Comparison of ENCODE assay signal across 1 cellular context in the genomic region with DNA sequence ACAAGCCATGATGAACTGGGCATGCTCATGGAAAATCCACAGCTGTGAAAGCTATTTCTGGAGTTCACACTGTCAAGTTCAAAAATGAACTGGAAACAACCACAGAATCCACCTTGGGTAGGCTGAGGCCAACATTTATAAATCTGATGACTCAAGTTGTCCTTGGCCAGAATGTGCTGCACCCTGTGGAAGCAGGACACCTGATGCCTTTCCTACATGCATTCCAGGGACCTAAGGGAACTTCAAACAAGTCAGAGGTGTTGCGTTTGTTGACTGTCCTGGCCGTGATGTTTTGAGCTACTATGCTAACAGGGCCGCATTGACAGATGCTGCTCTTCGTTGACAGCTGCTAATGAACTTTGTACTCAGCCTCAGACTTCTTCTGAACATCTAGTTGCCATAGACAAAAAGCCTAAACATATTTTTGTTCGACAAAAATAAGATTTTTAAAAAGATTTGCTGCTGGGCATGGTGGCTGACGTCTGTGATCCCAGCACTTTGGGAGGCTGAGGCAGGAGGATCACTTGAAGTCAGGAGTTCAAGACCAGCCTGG.
TF ChIP-seq lines count a peak whose summit lies in the region.

No MANE protein-coding gene starts in this region.

TF ChIP-seq in HepG2, 621 proteins besides CTCF, POLR2A, EP300 and RAD21 (continued from another document and continues in another):
- no peak for TF ChIP-seq ZNF75D (CRISPR knock-in tag; IDR thresholded peaks at IDR 0.05; ENCODE audit: borderline replicate concordance)
- no peak for TF ChIP-seq ZNF572 (CRISPR knock-in tag; IDR thresholded peaks at IDR 0.05)
- TF ChIP-seq ZMAT3 (CRISPR knock-in tag; conservative IDR thresholded peaks at IDR 0.05): peak; percentile 48; the same call in 1 of the 2 replicates
- TF ChIP-seq JUN (CRISPR knock-in tag; IDR thresholded peaks at IDR 0.05): peak; percentile 84
- TF ChIP-seq, protein P1, sequence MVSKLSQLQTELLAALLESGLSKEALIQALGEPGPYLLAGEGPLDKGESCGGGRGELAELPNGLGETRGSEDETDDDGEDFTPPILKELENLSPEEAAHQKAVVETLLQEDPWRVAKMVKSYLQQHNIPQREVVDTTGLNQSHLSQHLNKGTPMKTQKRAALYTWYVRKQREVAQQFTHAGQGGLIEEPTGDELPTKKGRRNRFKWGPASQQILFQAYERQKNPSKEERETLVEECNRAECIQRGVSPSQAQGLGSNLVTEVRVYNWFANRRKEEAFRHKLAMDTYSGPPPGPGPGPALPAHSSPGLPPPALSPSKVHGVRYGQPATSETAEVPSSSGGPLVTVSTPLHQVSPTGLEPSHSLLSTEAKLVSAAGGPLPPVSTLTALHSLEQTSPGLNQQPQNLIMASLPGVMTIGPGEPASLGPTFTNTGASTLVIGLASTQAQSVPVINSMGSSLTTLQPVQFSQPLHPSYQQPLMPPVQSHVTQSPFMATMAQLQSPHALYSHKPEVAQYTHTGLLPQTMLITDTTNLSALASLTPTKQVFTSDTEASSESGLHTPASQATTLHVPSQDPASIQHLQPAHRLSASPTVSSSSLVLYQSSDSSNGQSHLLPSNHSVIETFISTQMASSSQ (IDR thresholded peaks at IDR 0.05; ENCODE audit: low read depth): peak; percentile 71; the same call in 1 of the 2 replicates
- TF ChIP-seq, protein P1 (CRISPR knock-in tag; IDR thresholded peaks at IDR 0.05; ENCODE audit: borderline replicate concordance): peak; percentile 90
- peak; percentile 54; the same call in 1 of the 2 replicates for TF ChIP-seq HOXA5 (CRISPR knock-in tag; IDR thresholded peaks at IDR 0.05)
- no peak for TF ChIP-seq POLR2AphosphoS2 (IDR thresholded peaks at IDR 0.05; ENCODE audit: low read depth, low read length)
- peak; percentile 66 for TF ChIP-seq XRCC5 (optimal IDR thresholded peaks at IDR 0.05; ENCODE audit: low read length)
- TF ChIP-seq, protein P2, sequence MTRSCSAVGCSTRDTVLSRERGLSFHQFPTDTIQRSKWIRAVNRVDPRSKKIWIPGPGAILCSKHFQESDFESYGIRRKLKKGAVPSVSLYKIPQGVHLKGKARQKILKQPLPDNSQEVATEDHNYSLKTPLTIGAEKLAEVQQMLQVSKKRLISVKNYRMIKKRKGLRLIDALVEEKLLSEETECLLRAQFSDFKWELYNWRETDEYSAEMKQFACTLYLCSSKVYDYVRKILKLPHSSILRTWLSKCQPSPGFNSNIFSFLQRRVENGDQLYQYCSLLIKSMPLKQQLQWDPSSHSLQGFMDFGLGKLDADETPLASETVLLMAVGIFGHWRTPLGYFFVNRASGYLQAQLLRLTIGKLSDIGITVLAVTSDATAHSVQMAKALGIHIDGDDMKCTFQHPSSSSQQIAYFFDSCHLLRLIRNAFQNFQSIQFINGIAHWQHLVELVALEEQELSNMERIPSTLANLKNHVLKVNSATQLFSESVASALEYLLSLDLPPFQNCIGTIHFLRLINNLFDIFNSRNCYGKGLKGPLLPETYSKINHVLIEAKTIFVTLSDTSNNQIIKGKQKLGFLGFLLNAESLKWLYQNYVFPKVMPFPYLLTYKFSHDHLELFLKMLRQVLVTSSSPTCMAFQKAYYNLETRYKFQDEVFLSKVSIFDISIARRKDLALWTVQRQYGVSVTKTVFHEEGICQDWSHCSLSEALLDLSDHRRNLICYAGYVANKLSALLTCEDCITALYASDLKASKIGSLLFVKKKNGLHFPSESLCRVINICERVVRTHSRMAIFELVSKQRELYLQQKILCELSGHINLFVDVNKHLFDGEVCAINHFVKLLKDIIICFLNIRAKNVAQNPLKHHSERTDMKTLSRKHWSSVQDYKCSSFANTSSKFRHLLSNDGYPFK (CRISPR knock-in tag; IDR thresholded peaks at IDR 0.05; ENCODE audit: borderline replicate concordance): peak; percentile 59; the same call in 1 of the 2 replicates
- TF ChIP-seq ZNF724P (CRISPR knock-in tag; IDR thresholded peaks at IDR 0.05; ENCODE audit: borderline replicate concordance): no peak
- TF ChIP-seq NCOA5 (CRISPR knock-in tag; IDR thresholded peaks at IDR 0.05): no peak
- TF ChIP-seq ZSCAN21 (CRISPR knock-in tag; IDR thresholded peaks at IDR 0.05; ENCODE audit: borderline replicate concordance): peak; percentile 71; the same call in 1 of the 2 replicates
- TF ChIP-seq JUNB (CRISPR knock-in tag; IDR thresholded peaks at IDR 0.05; ENCODE audit: borderline replicate concordance): peak; percentile 87
- TF ChIP-seq, protein P3, sequence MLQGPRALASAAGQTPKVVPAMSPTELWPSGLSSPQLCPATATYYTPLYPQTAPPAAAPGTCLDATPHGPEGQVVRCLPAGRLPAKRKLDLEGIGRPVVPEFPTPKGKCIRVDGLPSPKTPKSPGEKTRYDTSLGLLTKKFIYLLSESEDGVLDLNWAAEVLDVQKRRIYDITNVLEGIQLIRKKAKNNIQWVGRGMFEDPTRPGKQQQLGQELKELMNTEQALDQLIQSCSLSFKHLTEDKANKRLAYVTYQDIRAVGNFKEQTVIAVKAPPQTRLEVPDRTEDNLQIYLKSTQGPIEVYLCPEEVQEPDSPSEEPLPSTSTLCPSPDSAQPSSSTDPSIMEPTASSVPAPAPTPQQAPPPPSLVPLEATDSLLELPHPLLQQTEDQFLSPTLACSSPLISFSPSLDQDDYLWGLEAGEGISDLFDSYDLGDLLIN (CRISPR knock-in tag; IDR thresholded peaks at IDR 0.05; ENCODE audit: borderline replicate concordance): no peak
- no peak for TF ChIP-seq ZNF546 (CRISPR knock-in tag; conservative IDR thresholded peaks at IDR 0.05)
- TF ChIP-seq, protein P4, sequence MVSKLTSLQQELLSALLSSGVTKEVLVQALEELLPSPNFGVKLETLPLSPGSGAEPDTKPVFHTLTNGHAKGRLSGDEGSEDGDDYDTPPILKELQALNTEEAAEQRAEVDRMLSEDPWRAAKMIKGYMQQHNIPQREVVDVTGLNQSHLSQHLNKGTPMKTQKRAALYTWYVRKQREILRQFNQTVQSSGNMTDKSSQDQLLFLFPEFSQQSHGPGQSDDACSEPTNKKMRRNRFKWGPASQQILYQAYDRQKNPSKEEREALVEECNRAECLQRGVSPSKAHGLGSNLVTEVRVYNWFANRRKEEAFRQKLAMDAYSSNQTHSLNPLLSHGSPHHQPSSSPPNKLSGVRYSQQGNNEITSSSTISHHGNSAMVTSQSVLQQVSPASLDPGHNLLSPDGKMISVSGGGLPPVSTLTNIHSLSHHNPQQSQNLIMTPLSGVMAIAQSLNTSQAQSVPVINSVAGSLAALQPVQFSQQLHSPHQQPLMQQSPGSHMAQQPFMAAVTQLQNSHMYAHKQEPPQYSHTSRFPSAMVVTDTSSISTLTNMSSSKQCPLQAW (CRISPR knock-in tag; IDR thresholded peaks at IDR 0.05): peak; percentile 91
- peak; percentile 81 for TF ChIP-seq BORCS8-MEF2B (CRISPR knock-in tag; IDR thresholded peaks at IDR 0.05)
- peak; percentile 100 for TF ChIP-seq TEAD3 (CRISPR knock-in tag; optimal IDR thresholded peaks at IDR 0.05; ENCODE audit: borderline replicate concordance)
- peak; percentile 87 for TF ChIP-seq MIXL1 (CRISPR knock-in tag; IDR thresholded peaks at IDR 0.05)
- TF ChIP-seq, protein P5, sequence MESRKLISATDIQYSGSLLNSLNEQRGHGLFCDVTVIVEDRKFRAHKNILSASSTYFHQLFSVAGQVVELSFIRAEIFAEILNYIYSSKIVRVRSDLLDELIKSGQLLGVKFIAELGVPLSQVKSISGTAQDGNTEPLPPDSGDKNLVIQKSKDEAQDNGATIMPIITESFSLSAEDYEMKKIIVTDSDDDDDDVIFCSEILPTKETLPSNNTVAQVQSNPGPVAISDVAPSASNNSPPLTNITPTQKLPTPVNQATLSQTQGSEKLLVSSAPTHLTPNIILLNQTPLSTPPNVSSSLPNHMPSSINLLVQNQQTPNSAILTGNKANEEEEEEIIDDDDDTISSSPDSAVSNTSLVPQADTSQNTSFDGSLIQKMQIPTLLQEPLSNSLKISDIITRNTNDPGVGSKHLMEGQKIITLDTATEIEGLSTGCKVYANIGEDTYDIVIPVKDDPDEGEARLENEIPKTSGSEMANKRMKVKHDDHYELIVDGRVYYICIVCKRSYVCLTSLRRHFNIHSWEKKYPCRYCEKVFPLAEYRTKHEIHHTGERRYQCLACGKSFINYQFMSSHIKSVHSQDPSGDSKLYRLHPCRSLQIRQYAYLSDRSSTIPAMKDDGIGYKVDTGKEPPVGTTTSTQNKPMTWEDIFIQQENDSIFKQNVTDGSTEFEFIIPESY (CRISPR knock-in tag; IDR thresholded peaks at IDR 0.05): peak; percentile 81
- TF ChIP-seq FOXO1 (CRISPR knock-in tag; IDR thresholded peaks at IDR 0.05): peak; percentile 99
- peak; percentile 69 for TF ChIP-seq ZNF605 (CRISPR knock-in tag; IDR thresholded peaks at IDR 0.05)
- TF ChIP-seq ZNF781 (CRISPR knock-in tag; IDR thresholded peaks at IDR 0.05; ENCODE audit: borderline replicate concordance, not compliant biosample characterization): no peak
- TF ChIP-seq NR2F6 (IDR thresholded peaks at IDR 0.05): peak; percentile 76
- peak; percentile 92 for TF ChIP-seq NR2F6 (CRISPR knock-in tag; IDR thresholded peaks at IDR 0.05)
- peak; percentile 60 for TF ChIP-seq STAG1 (CRISPR knock-in tag; IDR thresholded peaks at IDR 0.05)
- TF ChIP-seq ZNF264 (CRISPR knock-in tag; IDR thresholded peaks at IDR 0.05): peak; percentile 82; the same call in 1 of the 2 replicates
- TF ChIP-seq, protein P6, sequence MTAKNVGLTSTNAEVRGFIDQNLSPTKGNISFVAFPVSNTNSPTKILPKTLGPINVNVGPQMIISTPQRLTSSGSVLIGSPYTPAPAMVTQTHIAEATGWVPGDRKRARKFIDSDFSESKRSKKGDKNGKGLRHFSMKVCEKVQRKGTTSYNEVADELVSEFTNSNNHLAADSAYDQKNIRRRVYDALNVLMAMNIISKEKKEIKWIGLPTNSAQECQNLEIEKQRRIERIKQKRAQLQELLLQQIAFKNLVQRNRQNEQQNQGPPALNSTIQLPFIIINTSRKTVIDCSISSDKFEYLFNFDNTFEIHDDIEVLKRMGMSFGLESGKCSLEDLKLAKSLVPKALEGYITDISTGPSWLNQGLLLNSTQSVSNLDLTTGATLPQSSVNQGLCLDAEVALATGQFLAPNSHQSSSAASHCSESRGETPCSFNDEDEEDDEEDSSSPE (CRISPR knock-in tag; IDR thresholded peaks at IDR 0.05): 0 out of 2 replicates have a peak, but pooled peaks have one; percentile 45
- no peak for TF ChIP-seq REXO4 (CRISPR knock-in tag; IDR thresholded peaks at IDR 0.05; ENCODE audit: borderline replicate concordance)
- TF ChIP-seq, protein P7, sequence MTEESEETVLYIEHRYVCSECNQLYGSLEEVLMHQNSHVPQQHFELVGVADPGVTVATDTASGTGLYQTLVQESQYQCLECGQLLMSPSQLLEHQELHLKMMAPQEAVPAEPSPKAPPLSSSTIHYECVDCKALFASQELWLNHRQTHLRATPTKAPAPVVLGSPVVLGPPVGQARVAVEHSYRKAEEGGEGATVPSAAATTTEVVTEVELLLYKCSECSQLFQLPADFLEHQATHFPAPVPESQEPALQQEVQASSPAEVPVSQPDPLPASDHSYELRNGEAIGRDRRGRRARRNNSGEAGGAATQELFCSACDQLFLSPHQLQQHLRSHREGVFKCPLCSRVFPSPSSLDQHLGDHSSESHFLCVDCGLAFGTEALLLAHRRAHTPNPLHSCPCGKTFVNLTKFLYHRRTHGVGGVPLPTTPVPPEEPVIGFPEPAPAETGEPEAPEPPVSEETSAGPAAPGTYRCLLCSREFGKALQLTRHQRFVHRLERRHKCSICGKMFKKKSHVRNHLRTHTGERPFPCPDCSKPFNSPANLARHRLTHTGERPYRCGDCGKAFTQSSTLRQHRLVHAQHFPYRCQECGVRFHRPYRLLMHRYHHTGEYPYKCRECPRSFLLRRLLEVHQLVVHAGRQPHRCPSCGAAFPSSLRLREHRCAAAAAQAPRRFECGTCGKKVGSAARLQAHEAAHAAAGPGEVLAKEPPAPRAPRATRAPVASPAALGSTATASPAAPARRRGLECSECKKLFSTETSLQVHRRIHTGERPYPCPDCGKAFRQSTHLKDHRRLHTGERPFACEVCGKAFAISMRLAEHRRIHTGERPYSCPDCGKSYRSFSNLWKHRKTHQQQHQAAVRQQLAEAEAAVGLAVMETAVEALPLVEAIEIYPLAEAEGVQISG (CRISPR knock-in tag; IDR thresholded peaks at IDR 0.05): peak; percentile 88
- no peak for TF ChIP-seq ZNF468 (CRISPR knock-in tag; IDR thresholded peaks at IDR 0.05)
- peak; percentile 79 for TF ChIP-seq KDM2A (CRISPR knock-in tag; IDR thresholded peaks at IDR 0.05; ENCODE audit: borderline replicate concordance, low read depth)
- TF ChIP-seq SMARCC2 (IDR thresholded peaks at IDR 0.05): no peak
- TF ChIP-seq ELF1 (CRISPR knock-in tag; IDR thresholded peaks at IDR 0.05): peak; percentile 44; the same call in 1 of the 2 replicates
- peak; percentile 99 for TF ChIP-seq MEIS2 (CRISPR knock-in tag; IDR thresholded peaks at IDR 0.05)
- TF ChIP-seq ZNF143 (CRISPR knock-in tag; IDR thresholded peaks at IDR 0.05): peak; percentile 55; the same call in 1 of the 2 replicates
- TF ChIP-seq PAX8 (CRISPR knock-in tag; IDR thresholded peaks at IDR 0.05; ENCODE audit: borderline replicate concordance): no peak
- TF ChIP-seq FOXP1 (IDR thresholded peaks at IDR 0.05): peak; percentile 96
- TF ChIP-seq FOXP1 (CRISPR knock-in tag; IDR thresholded peaks at IDR 0.05): peak; percentile 99
- TF ChIP-seq ZNF589 (CRISPR knock-in tag; conservative IDR thresholded peaks at IDR 0.05): peak; percentile 89; the same call in 1 of the 2 replicates
- peak; percentile 75 for TF ChIP-seq THAP11 (CRISPR knock-in tag; IDR thresholded peaks at IDR 0.05)
- peak; percentile 89 for TF ChIP-seq PITX1 (CRISPR knock-in tag; IDR thresholded peaks at IDR 0.05)
- TF ChIP-seq JUND (CRISPR knock-in tag; IDR thresholded peaks at IDR 0.05): peak; percentile 79
- 0 out of 2 replicates have a peak, but pooled peaks have one; percentile 44 for TF ChIP-seq KLF12 (CRISPR knock-in tag; IDR thresholded peaks at IDR 0.05; ENCODE audit: borderline replicate concordance)
- peak; percentile 85 for TF ChIP-seq KAT8 (CRISPR knock-in tag; IDR thresholded peaks at IDR 0.05)
- TF ChIP-seq SPEN (CRISPR knock-in tag; IDR thresholded peaks at IDR 0.05; ENCODE audit: low read depth): peak; percentile 73; the same call in 1 of the 2 replicates
- peak; percentile 97 for TF ChIP-seq FOXK1 (CRISPR knock-in tag; IDR thresholded peaks at IDR 0.05; ENCODE audit: borderline replicate concordance, low read depth)
- TF ChIP-seq ZNF274 (CRISPR knock-in tag; IDR thresholded peaks at IDR 0.05): no peak
- no peak for TF ChIP-seq MTF2 (CRISPR knock-in tag; IDR thresholded peaks at IDR 0.05; ENCODE audit: borderline replicate concordance)
- peak; percentile 68; the same call in 1 of the 2 replicates for TF ChIP-seq RFXANK (CRISPR knock-in tag; IDR thresholded peaks at IDR 0.05)
